ENCODE assay signal across 29 cellular contexts in the genomic region with DNA sequence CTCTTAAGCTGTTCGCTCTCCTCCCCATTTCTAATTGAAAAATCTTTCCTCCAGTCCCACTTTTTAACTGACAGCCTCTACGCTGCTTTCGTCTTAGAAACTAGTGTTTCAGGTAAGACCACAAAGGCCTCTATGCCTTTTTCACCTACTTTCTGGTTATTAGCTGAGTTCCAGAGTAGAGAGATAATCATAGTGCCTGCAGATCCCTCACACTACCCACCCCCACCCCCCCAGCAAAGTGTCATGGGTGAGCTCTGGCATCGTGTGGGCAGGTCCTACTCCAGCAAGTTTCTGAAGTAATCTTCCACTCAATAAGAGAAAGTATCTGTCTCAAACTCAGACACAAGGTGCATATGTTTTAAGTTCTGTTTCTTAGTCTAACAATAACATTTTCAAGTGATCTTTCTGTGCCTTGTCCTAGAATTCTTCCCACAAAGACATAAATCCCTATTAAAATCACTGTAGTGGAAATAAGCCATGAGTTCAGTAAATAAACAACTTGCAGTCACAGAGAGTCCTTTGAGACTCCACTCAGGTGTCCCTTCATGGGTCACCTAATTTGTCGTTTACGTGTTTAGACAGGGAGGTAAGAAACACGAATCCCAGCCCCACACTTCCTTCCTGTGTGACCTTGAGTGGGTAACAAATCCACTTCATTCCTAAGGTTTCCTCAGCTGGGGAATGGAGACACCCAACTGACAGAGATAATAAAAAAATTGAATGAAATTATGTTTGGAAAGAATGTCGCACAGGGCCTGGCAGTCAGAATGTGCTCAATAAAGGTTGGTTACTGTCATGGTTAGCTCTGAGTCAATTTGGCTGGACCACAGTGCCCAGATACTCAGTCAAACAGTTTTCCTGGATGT.
A peak's percentile ranks its signal among the peaks of the same experiment; 100 is the strongest.
DNase-seq lines count a peak whose midpoint lies in the region; ATAC-seq and TF ChIP-seq lines count a peak whose summit lies in the region.
"Had no signal": no experiment of that assay in that cellular context is flagged by ENCODE, and none has a peak within 500 bp of the region (broad histone marks: within the 10 kb centered on the region; RNA-seq: fewer than 3 reads in every experiment).

No MANE protein-coding gene starts in this region.

- no peak overlapping the region for H2AFZ ChIP-seq in KMS-11 (ENCODE audit: low read depth)

- H3K79me2 ChIP-seq in KMS-11 (ENCODE audit: insufficient read depth, low read depth) = no peaks in the 10 kb centered on the region

- no peaks in the 10 kb centered on the region for H3K27me3 ChIP-seq in KMS-11 (ENCODE audit: insufficient read depth, low read depth)
- H3K27me3 ChIP-seq: esophagus squamous epithelium, foreskin keratinocyte, heart right ventricle, MG63, SJCRH30, upper lobe of right lung had no signal

- H4K20me1 ChIP-seq in KMS-11 (ENCODE audit: insufficient read depth) = no peaks in the 10 kb centered on the region

- peak; percentile 37 for DNase-seq in NCI-H2171 treated with DMSO at 0.1 percent for 48 hours (lab: John Stamatoyannopoulos, UW)
- DNase-seq in NCI-H2171 (lab: John Stamatoyannopoulos, UW) = no peak
- DNase-seq in kidney tubule cell (ENCODE audit: low spot score) = peak; percentile 10
- DNase-seq in renal cortical epithelial cell (ENCODE audit: low read depth) = peak; percentile 50
- no peak for DNase-seq in HCEC 1CT
- no peak for DNase-seq in DMS 273 (lab: John Stamatoyannopoulos, UW; ENCODE audit: unreplicated experiment)
- DNase-seq: activated CD4-positive, alpha-beta T cell treated with anti-CD3 and anti-CD28 coated beads for 4 hours; activated CD8-positive, alpha-beta memory T cell treated with anti-CD3 and anti-CD28 coated beads for 24 hours; activated T-cell treated with anti-CD3 and anti-CD28 coated beads for 4 hours; anterior cingulate cortex; Caco-2; esophagus squamous epithelium; foreskin keratinocyte; heart right ventricle; left colon; MG63; NCI-H1105 treated with DMSO at 0.1 percent for 48 hours; NCI-H187 treated with DMSO at 0.1 percent for 48 hours; NCI-H526 treated with DMSO at 0.1 percent for 48 hours; RPMI8226; SJCRH30; stimulated activated CD4-positive, alpha-beta T cell treated with anti-CD3 and anti-CD28 coated beads, Interleukin-4, amount 100 ng/mL, for 24 hours; SW 1271; T-helper 9 cell; upper lobe of right lung had no signal

- ATAC-seq in HG02623 (IDR thresholded peaks at IDR 0.05; ENCODE audit: unreplicated experiment) = no peak
- ATAC-seq: foreskin keratinocyte, heart right ventricle, K562, left colon, upper lobe of right lung had no signal

- peaks cover 33% of the 10 kb centered on the region for H3K4me1 ChIP-seq in KMS-11 (ENCODE audit: low read depth, poor library complexity, severe bottlenecking)
- H3K4me1 ChIP-seq: Caco-2, foreskin keratinocyte, upper lobe of right lung had no signal

- H3K27ac ChIP-seq in KMS-11 = peak overlapping the region; percentile 19; the same call in 1 of the 2 replicates
- H3K27ac ChIP-seq: esophagus squamous epithelium, foreskin keratinocyte, heart right ventricle, neutrophil, SJCRH30, upper lobe of right lung had no signal

- no peak for TF ChIP-seq CTCF in KMS-11 (conservative IDR thresholded peaks at IDR 0.05; ENCODE audit: low read depth, low read length)

- H3K4me2 ChIP-seq in KMS-11 = peak overlapping the region; percentile 50

- H3K9ac ChIP-seq in KMS-11 = no peak overlapping the region

- no peak overlapping the region for H3K4me3 ChIP-seq in KMS-11 (IDR thresholded peaks at IDR 0.05; ENCODE audit: insufficient read depth, low read depth, low read length)
- H3K4me3 ChIP-seq: esophagus squamous epithelium, heart right ventricle, K562, MG63, SJCRH30, upper lobe of right lung had no signal

- no peaks in the 10 kb centered on the region for H3K36me3 ChIP-seq in KMS-11 (ENCODE audit: insufficient read depth)
- H3K36me3 ChIP-seq: esophagus squamous epithelium, heart right ventricle, MG63, neutrophil, SJCRH30, upper lobe of right lung had no signal

Comparison
In these comparisons a context has a peak if more than half of its experiments do, and no peak if none do; other contexts are left out.
1. DNase-seq: peak in NCI-H2171 treated with DMSO at 0.1 percent for 48 hours (single experiment), kidney tubule cell (single experiment) and renal cortical epithelial cell (single experiment); none in NCI-H2171 (single experiment), HCEC 1CT (single experiment) and DMS 273 (single experiment).